Comparison of ENCODE assay signal across 15 cellular contexts in the genomic region with DNA sequence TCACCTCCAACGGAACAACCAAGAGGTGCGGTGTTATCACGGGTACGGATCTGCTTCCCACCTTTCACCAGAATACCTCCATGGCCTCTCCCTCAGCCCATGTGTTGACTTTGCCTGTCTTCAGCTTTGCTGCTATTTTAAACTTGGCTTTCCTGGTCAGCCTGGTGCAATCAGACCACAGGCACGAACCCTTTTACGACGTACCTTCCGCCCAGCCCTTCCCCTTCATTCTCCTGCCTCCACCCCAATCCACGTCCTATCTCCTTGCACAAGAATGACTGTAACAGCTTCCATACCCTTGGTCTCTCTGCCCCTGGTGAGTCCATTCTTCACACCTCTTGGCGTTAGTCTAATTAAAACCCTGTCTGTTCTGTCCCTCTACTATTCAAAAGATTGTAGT.
A peak's percentile ranks its signal among the peaks of the same experiment; 100 is the strongest.
DNase-seq lines count a peak whose midpoint lies in the region; ATAC-seq and TF ChIP-seq lines count a peak whose summit lies in the region.
"Had no signal": no experiment of that assay in that cellular context is flagged by ENCODE, and none has a peak within 500 bp of the region (broad histone marks: within the 10 kb centered on the region; RNA-seq: fewer than 3 reads in every experiment).

No MANE protein-coding gene starts in this region.

- H3K9ac ChIP-seq in mammary epithelial cell (ENCODE audit: insufficient read depth, low read length) = no peak overlapping the region
- H3K9ac ChIP-seq in neural progenitor cell = no peak overlapping the region
- H3K9ac ChIP-seq: BLaER1, KMS-11 had no signal

- peaks cover 4% of the 10 kb centered on the region for H3K27me3 Mint-ChIP-seq in neural progenitor cell (ENCODE audit: insufficient read depth, low read depth)
- H3K27me3 Mint-ChIP-seq in activated naive CD8-positive, alpha-beta T cell treated with anti-CD3 and anti-CD28 coated beads, Interleukin-2, amount 50 U/mL, for 24 hours = no peaks in the 10 kb centered on the region

- H3K4me1 ChIP-seq in mammary epithelial cell (ENCODE audit: insufficient read depth, low read length) (peaks cover 20% of the 10 kb centered on the region), neural progenitor cell (peaks cover 34% of the 10 kb centered on the region)

- no peaks in the 10 kb centered on the region for H3K9me3 ChIP-seq in mammary epithelial cell (replicated peaks; ENCODE audit: insufficient read depth, low read length)
- H3K9me3 ChIP-seq in neural progenitor cell (ENCODE audit: low read depth) = no peaks in the 10 kb centered on the region
- H3K9me3 ChIP-seq: BLaER1, left ventricle myocardium inferior, Peyer's patch had no signal

- in situ Hi-C loops in mammary epithelial cell (cut with MboI; ENCODE audit: low sequenced_read_pairs in 2 of 2) = no loop called here

- H3K27ac Mint-ChIP-seq in neural progenitor cell = peak overlapping the region; percentile 36
- H3K27ac Mint-ChIP-seq in activated naive CD8-positive, alpha-beta T cell treated with anti-CD3 and anti-CD28 coated beads, Interleukin-2, amount 50 U/mL, for 24 hours = no peak overlapping the region
- H3K27ac Mint-ChIP-seq: stimulated activated effector memory CD8-positive, alpha-beta T cell treated with anti-CD3 and anti-CD28 coated beads, Interleukin-12 subunit alpha, Interleukin-12 subunit beta, amount 100 ng/mL, for 72 hours had no signal

- H3K79me2 ChIP-seq in mammary epithelial cell (ENCODE audit: insufficient read depth, low read length) (no peaks in the 10 kb centered on the region), neural progenitor cell (ENCODE audit: low read depth) (no peaks in the 10 kb centered on the region)

- H3K9me3 Mint-ChIP-seq in neural progenitor cell = peaks cover 10% of the 10 kb centered on the region
- no peaks in the 10 kb centered on the region for H3K9me3 Mint-ChIP-seq in activated naive CD8-positive, alpha-beta T cell treated with anti-CD3 and anti-CD28 coated beads, Interleukin-2, amount 50 U/mL, for 24 hours

- intact Hi-C loops in mammary epithelial cell (cut with micrococcal nuclease) = loop anchor here (2.0 to 10.0 kb wide), 2 partner anchors 47 to 521 kb away; no protein-coding TSS in a partner anchor

- dilution Hi-C loops in mammary epithelial cell (cut with HindIII; ENCODE audit: low sequenced_read_pairs) = no loop called here

- peaks cover 25% of the 10 kb centered on the region for H3F3A ChIP-seq in neural progenitor cell (ENCODE audit: low read depth)

- H3K4me1 Mint-ChIP-seq in neural progenitor cell = peaks cover 75% of the 10 kb centered on the region
- no peaks in the 10 kb centered on the region for H3K4me1 Mint-ChIP-seq in activated naive CD8-positive, alpha-beta T cell treated with anti-CD3 and anti-CD28 coated beads, Interleukin-2, amount 50 U/mL, for 24 hours
- H3K4me1 Mint-ChIP-seq: stimulated activated effector memory CD8-positive, alpha-beta T cell treated with anti-CD3 and anti-CD28 coated beads, Interleukin-12 subunit alpha, Interleukin-12 subunit beta, amount 100 ng/mL, for 72 hours had no signal

- H3K36me3 ChIP-seq in mammary epithelial cell (ENCODE audit: insufficient read depth, low read length) (no peaks in the 10 kb centered on the region), neural progenitor cell (no peaks in the 10 kb centered on the region)
- H3K36me3 ChIP-seq: BLaER1, left ventricle myocardium inferior, Peyer's patch had no signal

- TF ChIP-seq CTCF in mammary epithelial cell (conservative IDR thresholded peaks at IDR 0.05 in 1 of 2, IDR thresholded peaks at IDR 0.05 in 1 of 2; ENCODE audit: extremely low read depth in 1 of 2, insufficient read depth in 1 of 2, low read depth in 1 of 2, low read length in 2 of 2) (no peak), neural progenitor cell (IDR thresholded peaks at IDR 0.05) (no peak)

- H3K4me3 ChIP-seq in mammary epithelial cell (replicated peaks in 1 of 3; ENCODE audit: insufficient read depth in 1 of 3, low read depth in 2 of 3, low read length in 3 of 3) (no peak overlapping the region), neural progenitor cell (no peak overlapping the region)
- H3K4me3 ChIP-seq: BLaER1, left ventricle myocardium inferior, Peyer's patch had no signal

- peaks cover 4% of the 10 kb centered on the region for H3K36me3 Mint-ChIP-seq in neural progenitor cell
- H3K36me3 Mint-ChIP-seq in activated naive CD8-positive, alpha-beta T cell treated with anti-CD3 and anti-CD28 coated beads, Interleukin-2, amount 50 U/mL, for 24 hours (ENCODE audit: low read depth) = no peaks in the 10 kb centered on the region
- H3K36me3 Mint-ChIP-seq: stimulated activated effector memory CD8-positive, alpha-beta T cell treated with anti-CD3 and anti-CD28 coated beads, Interleukin-12 subunit alpha, Interleukin-12 subunit beta, amount 100 ng/mL, for 72 hours had no signal

- H3K27me3 ChIP-seq in mammary epithelial cell (ENCODE audit: insufficient read depth, low read length) (no peaks in the 10 kb centered on the region), neural progenitor cell (no peaks in the 10 kb centered on the region)
- H3K27me3 ChIP-seq: BLaER1, Peyer's patch had no signal

- BruUV-seq in mammary epithelial cell (replicated peaks; lab: Mats Ljungman, UMichigan) = no TSS peak

- no peak for ATAC-seq in activated naive CD8-positive, alpha-beta T cell treated with anti-CD3 and anti-CD28 coated beads, Interleukin-2, amount 50 U/mL, for 24 hours
- no peak for ATAC-seq in esophagus mucosa
- ATAC-seq: stimulated activated effector memory CD8-positive, alpha-beta T cell treated with anti-CD3 and anti-CD28 coated beads, Interleukin-12 subunit alpha, Interleukin-12 subunit beta, amount 100 ng/mL, for 72 hours had no signal

- H3K27ac ChIP-seq in mammary epithelial cell (ENCODE audit: insufficient read depth, low read depth, low read length) (no peak overlapping the region), neural progenitor cell (no peak overlapping the region)
- H3K27ac ChIP-seq: BLaER1, KMS-11, left ventricle myocardium inferior, Peyer's patch had no signal

- no peak overlapping the region for H3K4me3 Mint-ChIP-seq in neural progenitor cell
- no peak overlapping the region for H3K4me3 Mint-ChIP-seq in activated naive CD8-positive, alpha-beta T cell treated with anti-CD3 and anti-CD28 coated beads, Interleukin-2, amount 50 U/mL, for 24 hours
- H3K4me3 Mint-ChIP-seq: stimulated activated effector memory CD8-positive, alpha-beta T cell treated with anti-CD3 and anti-CD28 coated beads, Interleukin-12 subunit alpha, Interleukin-12 subunit beta, amount 100 ng/mL, for 72 hours had no signal

- peak overlapping the region; percentile 6 for H2AFZ ChIP-seq in mammary epithelial cell (ENCODE audit: low read depth, low read length)
- no peak overlapping the region for H2AFZ ChIP-seq in neural progenitor cell (replicated peaks)

- WGBS in mammary epithelial cell (ENCODE audit: low coverage, missing lambda C conversion rate) = 88% methylated on average over 6 of the region's 10 CpGs

- peak overlapping the region; percentile 46 for H3K4me2 ChIP-seq in mammary epithelial cell (ENCODE audit: insufficient read depth, low read depth, low read length)
- no peak overlapping the region for H3K4me2 ChIP-seq in neural progenitor cell
- H3K4me2 ChIP-seq: BLaER1, KMS-11 had no signal

- H4K20me1 ChIP-seq in mammary epithelial cell (ENCODE audit: insufficient read depth, low read length) (no peaks in the 10 kb centered on the region), neural progenitor cell (ENCODE audit: low read depth) (no peaks in the 10 kb centered on the region)
- H4K20me1 ChIP-seq: BLaER1 had no signal

- CTCF ChIA-PET in mammary epithelial cell (lab: Charles Lee; ENCODE audit: low non-redundant PET) = no interaction called here

- DNase-seq in Daoy (ENCODE audit: low read depth) = peak; percentile 67
- peak; percentile 42 for DNase-seq in MV-4-11 (lab: John Stamatoyannopoulos, UW)
- DNase-seq in mammary epithelial cell = no peak
- no peak for DNase-seq in neural progenitor cell (ENCODE audit: low spot score)
- no peak for DNase-seq in activated naive CD8-positive, alpha-beta T cell treated with anti-CD3 and anti-CD28 coated beads, Interleukin-2, amount 50 U/mL, for 24 hours
- no peak for DNase-seq in stimulated activated CD4-positive, alpha-beta T cell treated with anti-CD3 and anti-CD28 coated beads, Interleukin-4, amount 100 ng/mL, for 4 hours
- no peak for DNase-seq in DMS114 treated with DMSO at 0.1 percent for 48 hours (lab: John Stamatoyannopoulos, UW; ENCODE audit: unreplicated experiment)
- DNase-seq: GF-D8, left ventricle myocardium inferior, nucleus accumbens had no signal

Comparison
In these comparisons a context has a peak if more than half of its experiments do, and no peak if none do; other contexts are left out.
1. DNase-seq: peak in Daoy (single experiment) and MV-4-11 (single experiment); none in mammary epithelial cell (single experiment), neural progenitor cell (single experiment), activated naive CD8-positive, alpha-beta T cell treated with anti-CD3 and anti-CD28 coated beads, Interleukin-2, amount 50 U/mL, for 24 hours (single experiment), stimulated activated CD4-positive, alpha-beta T cell treated with anti-CD3 and anti-CD28 coated beads, Interleukin-4, amount 100 ng/mL, for 4 hours (0 of 2) and DMS114 treated with DMSO at 0.1 percent for 48 hours (single experiment).